ENCODE assay signal across 8 cellular contexts in genomic region chr2:197062574-197062973, GRCh38.
A peak's percentile ranks its signal among the peaks of the same experiment; 100 is the strongest.
DNase-seq lines count a peak whose midpoint lies in the region; ATAC-seq and TF ChIP-seq lines count a peak whose summit lies in the region.
"Not testable (repeated sequence)": the region's sequence is repeated elsewhere in the genome, so short reads cannot be mapped to it uniquely, and the experiment has no call there.

No MANE protein-coding gene starts in this region.

- not testable (repeated sequence) for H3K27me3 Mint-ChIP-seq in CD4-positive, CD25-positive, alpha-beta regulatory T cell; activated CD4-positive, alpha-beta T cell treated with anti-CD3 and anti-CD28 coated beads for 36 hours; activated CD8-positive, alpha-beta T cell treated with anti-CD3 and anti-CD28 coated beads, Interleukin-2, amount 10 ng/mL, durations not matched to agents 7 days and 5 days (ENCODE audit: low read depth); activated T-helper 2 cell treated with anti-CD3 and anti-CD28 coated beads, Interferon-gamma antibody, Interleukin-2, Interleukin-4, amounts not matched to agents 10 μg/mL and 5 μg/mL and 100 μg/mL, durations not matched to agents 14 hours and 24 hours and 36 hours (ENCODE audit: low read depth); activated naive CD8-positive, alpha-beta T cell treated with anti-CD3 and anti-CD28 coated beads, Interleukin-2, amount 10 ng/mL, durations not matched to agents 7 days and 5 days

- peak overlapping the region in 2 of 3 donors; percentile 48 to 81 for H3K27ac Mint-ChIP-seq in CD4-positive, CD25-positive, alpha-beta regulatory T cell
- H3K27ac Mint-ChIP-seq in activated CD4-positive, alpha-beta T cell treated with anti-CD3 and anti-CD28 coated beads for 36 hours; activated T-helper 2 cell treated with anti-CD3 and anti-CD28 coated beads, Interferon-gamma antibody, Interleukin-2, Interleukin-4, amounts not matched to agents 10 μg/mL and 5 μg/mL and 100 μg/mL, durations not matched to agents 14 hours and 24 hours and 36 hours: not testable (repeated sequence)
- peak overlapping the region; percentile 33 for H3K27ac Mint-ChIP-seq in activated CD8-positive, alpha-beta T cell treated with anti-CD3 and anti-CD28 coated beads, Interleukin-2, amount 10 ng/mL, durations not matched to agents 7 days and 5 days
- H3K27ac Mint-ChIP-seq in activated naive CD8-positive, alpha-beta T cell treated with anti-CD3 and anti-CD28 coated beads, Interleukin-2, amount 10 ng/mL, durations not matched to agents 7 days and 5 days, result peak overlapping the region; percentile 78

- H3K36me3 Mint-ChIP-seq in CD4-positive, CD25-positive, alpha-beta regulatory T cell, result peaks cover 77% of the 10 kb centered on the region
- peaks cover 80% of the 10 kb centered on the region for H3K36me3 Mint-ChIP-seq in activated CD4-positive, alpha-beta T cell treated with anti-CD3 and anti-CD28 coated beads for 36 hours (ENCODE audit: low read depth)
- H3K36me3 Mint-ChIP-seq in activated CD8-positive, alpha-beta T cell treated with anti-CD3 and anti-CD28 coated beads, Interleukin-2, amount 10 ng/mL, durations not matched to agents 7 days and 5 days (ENCODE audit: low read depth), result peaks cover 92% of the 10 kb centered on the region
- peaks cover 90% of the 10 kb centered on the region for H3K36me3 Mint-ChIP-seq in activated T-helper 2 cell treated with anti-CD3 and anti-CD28 coated beads, Interferon-gamma antibody, Interleukin-2, Interleukin-4, amounts not matched to agents 10 μg/mL and 5 μg/mL and 100 μg/mL, durations not matched to agents 14 hours and 24 hours and 36 hours (ENCODE audit: low read depth)
- H3K36me3 Mint-ChIP-seq in activated naive CD8-positive, alpha-beta T cell treated with anti-CD3 and anti-CD28 coated beads, Interleukin-2, amount 10 ng/mL, durations not matched to agents 7 days and 5 days, result peaks cover 78% of the 10 kb centered on the region

- peak; percentile 4 to 74 (median 63) for DNase-seq in CD4-positive, CD25-positive, alpha-beta regulatory T cell
- DNase-seq in Jurkat, Clone E6-1 (ENCODE audit: low read depth, low spot score), result peak; percentile 48
- DNase-seq in T-helper 1 cell, result peak in 3 of 5 donors; percentile 8 to 56 (median 24)
- peak; percentile 17 for DNase-seq in activated CD4-positive, alpha-beta T cell treated with anti-CD3 and anti-CD28 coated beads for 36 hours
- DNase-seq in activated CD8-positive, alpha-beta T cell treated with anti-CD3 and anti-CD28 coated beads, Interleukin-2, amount 10 ng/mL, durations not matched to agents 7 days and 5 days, result peak; percentile 66
- DNase-seq in activated T-helper 2 cell treated with anti-CD3 and anti-CD28 coated beads, Interferon-gamma antibody, Interleukin-2, Interleukin-4, amounts not matched to agents 10 μg/mL and 5 μg/mL and 100 μg/mL, durations not matched to agents 14 hours and 24 hours and 36 hours (ENCODE audit: low spot score), result peak; percentile 55
- DNase-seq in activated naive CD8-positive, alpha-beta T cell treated with anti-CD3 and anti-CD28 coated beads, Interleukin-2, amount 10 ng/mL, durations not matched to agents 7 days and 5 days, result peak; percentile 36
- DNase-seq in mucosa of descending colon, result peak in 2 of 3 donors; percentile 12 to 57

- not testable (repeated sequence) for H3K4me3 ChIP-seq in CD4-positive, CD25-positive, alpha-beta regulatory T cell (ENCODE audit: low read depth, low read length); Jurkat, Clone E6-1 (ENCODE audit: low read length); mucosa of descending colon

- not testable (repeated sequence) for H3K27me3 ChIP-seq in CD4-positive, CD25-positive, alpha-beta regulatory T cell (ENCODE audit: control insufficient read depth, insufficient read depth, low read length)

- CTCF ChIA-PET in activated CD4-positive, alpha-beta T cell treated with anti-CD3 and anti-CD28 coated beads for 36 hours (lab: Charles Lee), result not testable (repeated sequence)
- CTCF ChIA-PET in activated CD8-positive, alpha-beta T cell treated with anti-CD3 and anti-CD28 coated beads, Interleukin-2, amount 10 ng/mL, durations not matched to agents 7 days and 5 days (lab: Charles Lee), result interaction anchor here (1.0 kb wide), 1 partner anchor 25 kb away, joined by 3 read pairs; no protein-coding TSS in a partner anchor

- not testable (repeated sequence) for TF ChIP-seq CTCF in mucosa of descending colon (IDR thresholded peaks at IDR 0.05)

- intact Hi-C loops in activated CD4-positive, alpha-beta T cell treated with anti-CD3 and anti-CD28 coated beads for 36 hours (cut with DNase I, micrococcal nuclease); activated T-helper 2 cell treated with anti-CD3 and anti-CD28 coated beads, Interferon-gamma antibody, Interleukin-2, Interleukin-4, amounts not matched to agents 10 μg/mL and 5 μg/mL and 100 μg/mL, durations not matched to agents 14 hours and 24 hours and 36 hours (cut with micrococcal nuclease); mucosa of descending colon (cut with DNase I, micrococcal nuclease): not testable (repeated sequence)

- H3K4me1 Mint-ChIP-seq in CD4-positive, CD25-positive, alpha-beta regulatory T cell, result peaks cover 16 to 75% (median 52%) of the 10 kb centered on the region in 4 donors
- H3K4me1 Mint-ChIP-seq in activated CD4-positive, alpha-beta T cell treated with anti-CD3 and anti-CD28 coated beads for 36 hours, result peaks cover 34% of the 10 kb centered on the region
- peaks cover 23% of the 10 kb centered on the region for H3K4me1 Mint-ChIP-seq in activated CD8-positive, alpha-beta T cell treated with anti-CD3 and anti-CD28 coated beads, Interleukin-2, amount 10 ng/mL, durations not matched to agents 7 days and 5 days (ENCODE audit: low read depth)
- peaks cover 30% of the 10 kb centered on the region for H3K4me1 Mint-ChIP-seq in activated T-helper 2 cell treated with anti-CD3 and anti-CD28 coated beads, Interferon-gamma antibody, Interleukin-2, Interleukin-4, amounts not matched to agents 10 μg/mL and 5 μg/mL and 100 μg/mL, durations not matched to agents 14 hours and 24 hours and 36 hours (ENCODE audit: low read depth)
- H3K4me1 Mint-ChIP-seq in activated naive CD8-positive, alpha-beta T cell treated with anti-CD3 and anti-CD28 coated beads, Interleukin-2, amount 10 ng/mL, durations not matched to agents 7 days and 5 days, result not testable (repeated sequence)

- H3K4me3 Mint-ChIP-seq in CD4-positive, CD25-positive, alpha-beta regulatory T cell, result peak overlapping the region in 3 of 4 donors; percentile 22 to 56 (median 47)
- not testable (repeated sequence) for H3K4me3 Mint-ChIP-seq in activated CD4-positive, alpha-beta T cell treated with anti-CD3 and anti-CD28 coated beads for 36 hours; activated CD8-positive, alpha-beta T cell treated with anti-CD3 and anti-CD28 coated beads, Interleukin-2, amount 10 ng/mL, durations not matched to agents 7 days and 5 days; activated T-helper 2 cell treated with anti-CD3 and anti-CD28 coated beads, Interferon-gamma antibody, Interleukin-2, Interleukin-4, amounts not matched to agents 10 μg/mL and 5 μg/mL and 100 μg/mL, durations not matched to agents 14 hours and 24 hours and 36 hours (ENCODE audit: low read depth); activated naive CD8-positive, alpha-beta T cell treated with anti-CD3 and anti-CD28 coated beads, Interleukin-2, amount 10 ng/mL, durations not matched to agents 7 days and 5 days

- H3K4me1 ChIP-seq in CD4-positive, CD25-positive, alpha-beta regulatory T cell (ENCODE audit: control insufficient read depth, insufficient read depth, low read length, poor library complexity, severe bottlenecking); mucosa of descending colon (ENCODE audit: low read depth): not testable (repeated sequence)

- H3K9me3 ChIP-seq in CD4-positive, CD25-positive, alpha-beta regulatory T cell (ENCODE audit: control insufficient read depth in 2 of 2, low read length in 2 of 2); mucosa of descending colon: not testable (repeated sequence)

- peaks cover 30% of the 10 kb centered on the region for H3K36me3 ChIP-seq in CD4-positive, CD25-positive, alpha-beta regulatory T cell (ENCODE audit: control insufficient read depth, insufficient read depth, low read length)
- not testable (repeated sequence) for H3K36me3 ChIP-seq in mucosa of descending colon (ENCODE audit: low read depth)

- POLR2A ChIA-PET in activated CD4-positive, alpha-beta T cell treated with anti-CD3 and anti-CD28 coated beads for 36 hours (lab: Charles Lee); activated naive CD8-positive, alpha-beta T cell treated with anti-CD3 and anti-CD28 coated beads, Interleukin-2, amount 10 ng/mL, durations not matched to agents 7 days and 5 days (lab: Charles Lee): not testable (repeated sequence)
- POLR2A ChIA-PET in activated CD8-positive, alpha-beta T cell treated with anti-CD3 and anti-CD28 coated beads, Interleukin-2, amount 10 ng/mL, durations not matched to agents 7 days and 5 days (lab: Charles Lee), result interaction anchor here (0.8 kb wide), 1 partner anchor 16 kb away, joined by 3 read pairs; no protein-coding TSS in a partner anchor

- H3K27ac ChIP-seq in CD4-positive, CD25-positive, alpha-beta regulatory T cell (ENCODE audit: insufficient read depth, low read length, poor library complexity, severe bottlenecking), result not testable (repeated sequence)

- ATAC-seq in CD4-positive, CD25-positive, alpha-beta regulatory T cell (ENCODE audit: low read depth in 2 of 2); activated CD4-positive, alpha-beta T cell treated with anti-CD3 and anti-CD28 coated beads for 36 hours; activated CD8-positive, alpha-beta T cell treated with anti-CD3 and anti-CD28 coated beads, Interleukin-2, amount 10 ng/mL, durations not matched to agents 7 days and 5 days; activated naive CD8-positive, alpha-beta T cell treated with anti-CD3 and anti-CD28 coated beads, Interleukin-2, amount 10 ng/mL, durations not matched to agents 7 days and 5 days (ENCODE audit: low read depth); mucosa of descending colon: not testable (repeated sequence)

- H3K9me3 Mint-ChIP-seq in CD4-positive, CD25-positive, alpha-beta regulatory T cell; activated CD4-positive, alpha-beta T cell treated with anti-CD3 and anti-CD28 coated beads for 36 hours (ENCODE audit: low read depth); activated CD8-positive, alpha-beta T cell treated with anti-CD3 and anti-CD28 coated beads, Interleukin-2, amount 10 ng/mL, durations not matched to agents 7 days and 5 days (ENCODE audit: insufficient read depth); activated T-helper 2 cell treated with anti-CD3 and anti-CD28 coated beads, Interferon-gamma antibody, Interleukin-2, Interleukin-4, amounts not matched to agents 10 μg/mL and 5 μg/mL and 100 μg/mL, durations not matched to agents 14 hours and 24 hours and 36 hours; activated naive CD8-positive, alpha-beta T cell treated with anti-CD3 and anti-CD28 coated beads, Interleukin-2, amount 10 ng/mL, durations not matched to agents 7 days and 5 days: not testable (repeated sequence)
